ENCODE assay signal across 1 cellular context in genomic region chr7:66628361-66629221, GRCh38.
TF ChIP-seq lines count a peak whose summit lies in the region.

KCTD7 (plus strand) TSS chr7:66628881; CDS start chr7:66629065, 184 bp downstream.

TF ChIP-seq in HEK293, 187 proteins besides CTCF, POLR2A, EP300 and RAD21 (continued from another document and continues in another):
- TF ChIP-seq ZNF692 (tag by site-specific recombination; IDR thresholded peaks at IDR 0.05) (0 out of 2 replicates have a peak, but pooled peaks have one; percentile 16), PATZ1 (tag by site-specific recombination; IDR thresholded peaks at IDR 0.05) (peak; percentile 65), ZNF324 (tag by site-specific recombination; IDR thresholded peaks at IDR 0.05) (peak; percentile 66; the same call in 1 of the 2 replicates), ZNF571 (tag by site-specific recombination; IDR thresholded peaks at IDR 0.05) (no peak), ZNF792 (tag by site-specific recombination; IDR thresholded peaks at IDR 0.05) (no peak), HOXA7 (CRISPR knock-in tag; IDR thresholded peaks at IDR 0.05; ENCODE audit: borderline replicate concordance) (no peak), ZNF585B (tag by site-specific recombination; IDR thresholded peaks at IDR 0.05) (no peak), PRDM6 (tag by site-specific recombination; IDR thresholded peaks at IDR 0.05) (no peak), ZBTB44 (tag by site-specific recombination; IDR thresholded peaks at IDR 0.05) (no peak), ZNF341 (tag by site-specific recombination; IDR thresholded peaks at IDR 0.05; ENCODE audit: low read depth) (peak; percentile 24; the same call in 1 of the 2 replicates), ZBTB7A (tag by site-specific recombination; IDR thresholded peaks at IDR 0.05; ENCODE audit: low read depth) (0 out of 2 replicates have a peak, but pooled peaks have one; percentile 31), ZFP41 (tag by site-specific recombination; IDR thresholded peaks at IDR 0.05; ENCODE audit: borderline replicate concordance) (no peak), ZEB2 (tag by site-specific recombination; IDR thresholded peaks at IDR 0.05) (peak; percentile 29; the same call in 1 of the 2 replicates), ZSCAN16 (tag by site-specific recombination; IDR thresholded peaks at IDR 0.05) (no peak), ZNF610 (tag by site-specific recombination; IDR thresholded peaks at IDR 0.05; ENCODE audit: borderline replicate concordance) (no peak), ZNF707 (tag by site-specific recombination; IDR thresholded peaks at IDR 0.05) (no peak), ZNF664 (tag by site-specific recombination; IDR thresholded peaks at IDR 0.05) (no peak), RBAK (tag by site-specific recombination; IDR thresholded peaks at IDR 0.05) (no peak), ZXDB (tag by site-specific recombination; IDR thresholded peaks at IDR 0.05) (peak; percentile 29; the same call in 1 of the 2 replicates), REPIN1 (tag by site-specific recombination; IDR thresholded peaks at IDR 0.05; ENCODE audit: low read depth) (no peak), BCL11B (tag by site-specific recombination; IDR thresholded peaks at IDR 0.05; ENCODE audit: low read depth) (no peak), ZNF830 (tag by site-specific recombination; IDR thresholded peaks at IDR 0.05; ENCODE audit: low read depth) (no peak), ZNF654 (tag by site-specific recombination; IDR thresholded peaks at IDR 0.05; ENCODE audit: low read depth) (no peak), ZNF311 (tag by site-specific recombination; IDR thresholded peaks at IDR 0.05; ENCODE audit: borderline replicate concordance) (no peak), HOXD13 (CRISPR knock-in tag; IDR thresholded peaks at IDR 0.05; ENCODE audit: borderline replicate concordance) (no peak), GFI1B (tag by site-specific recombination; IDR thresholded peaks at IDR 0.05) (no peak), SCRT1 (tag by site-specific recombination; IDR thresholded peaks at IDR 0.05; ENCODE audit: borderline replicate concordance) (no peak), TRIM28 (IDR thresholded peaks at IDR 0.05; ENCODE audit: borderline replicate concordance, low read length) (no peak), ZNF560 (tag by site-specific recombination; IDR thresholded peaks at IDR 0.05; ENCODE audit: borderline replicate concordance) (no peak), ZNF16 (tag by site-specific recombination; IDR thresholded peaks at IDR 0.05; ENCODE audit: low read depth) (no peak), KLF7 (tag by site-specific recombination; IDR thresholded peaks at IDR 0.05; ENCODE audit: borderline replicate concordance) (peak; percentile 97), ZNF777 (tag by site-specific recombination; IDR thresholded peaks at IDR 0.05; ENCODE audit: borderline replicate concordance) (no peak), ZBTB1 (tag by site-specific recombination; IDR thresholded peaks at IDR 0.05) (no peak), EGR2 (tag by site-specific recombination; IDR thresholded peaks at IDR 0.05; ENCODE audit: low read depth) (no peak), ZNF623 (tag by site-specific recombination; IDR thresholded peaks at IDR 0.05) (no peak), ZNF10 (tag by site-specific recombination; IDR thresholded peaks at IDR 0.05) (peak; percentile 80; the same call in 1 of the 2 replicates), YY2 (tag by site-specific recombination; IDR thresholded peaks at IDR 0.05) (no peak), ZNF132 (tag by site-specific recombination; IDR thresholded peaks at IDR 0.05; ENCODE audit: borderline replicate concordance) (no peak), ZNF426 (tag by site-specific recombination; IDR thresholded peaks at IDR 0.05) (no peak), ZNF626 (tag by site-specific recombination; IDR thresholded peaks at IDR 0.05) (no peak)
- TF ChIP-seq, protein P1, sequence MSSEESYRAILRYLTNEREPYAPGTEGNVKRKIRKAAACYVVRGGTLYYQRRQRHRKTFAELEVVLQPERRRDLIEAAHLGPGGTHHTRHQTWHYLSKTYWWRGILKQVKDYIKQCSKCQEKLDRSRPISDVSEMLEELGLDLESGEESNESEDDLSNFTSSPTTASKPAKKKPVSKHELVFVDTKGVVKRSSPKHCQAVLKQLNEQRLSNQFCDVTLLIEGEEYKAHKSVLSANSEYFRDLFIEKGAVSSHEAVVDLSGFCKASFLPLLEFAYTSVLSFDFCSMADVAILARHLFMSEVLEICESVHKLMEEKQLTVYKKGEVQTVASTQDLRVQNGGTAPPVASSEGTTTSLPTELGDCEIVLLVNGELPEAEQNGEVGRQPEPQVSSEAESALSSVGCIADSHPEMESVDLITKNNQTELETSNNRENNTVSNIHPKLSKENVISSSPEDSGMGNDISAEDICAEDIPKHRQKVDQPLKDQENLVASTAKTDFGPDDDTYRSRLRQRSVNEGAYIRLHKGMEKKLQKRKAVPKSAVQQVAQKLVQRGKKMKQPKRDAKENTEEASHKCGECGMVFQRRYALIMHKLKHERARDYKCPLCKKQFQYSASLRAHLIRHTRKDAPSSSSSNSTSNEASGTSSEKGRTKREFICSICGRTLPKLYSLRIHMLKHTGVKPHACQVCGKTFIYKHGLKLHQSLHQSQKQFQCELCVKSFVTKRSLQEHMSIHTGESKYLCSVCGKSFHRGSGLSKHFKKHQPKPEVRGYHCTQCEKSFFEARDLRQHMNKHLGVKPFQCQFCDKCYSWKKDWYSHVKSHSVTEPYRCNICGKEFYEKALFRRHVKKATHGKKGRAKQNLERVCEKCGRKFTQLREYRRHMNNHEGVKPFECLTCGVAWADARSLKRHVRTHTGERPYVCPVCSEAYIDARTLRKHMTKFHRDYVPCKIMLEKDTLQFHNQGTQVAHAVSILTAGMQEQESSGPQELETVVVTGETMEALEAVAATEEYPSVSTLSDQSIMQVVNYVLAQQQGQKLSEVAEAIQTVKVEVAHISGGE (tag by site-specific recombination; conservative IDR thresholded peaks at IDR 0.05; ENCODE audit: low read depth), result 0 out of 2 replicates have a peak, but pooled peaks have one; percentile 16
- TF ChIP-seq, protein P2, sequence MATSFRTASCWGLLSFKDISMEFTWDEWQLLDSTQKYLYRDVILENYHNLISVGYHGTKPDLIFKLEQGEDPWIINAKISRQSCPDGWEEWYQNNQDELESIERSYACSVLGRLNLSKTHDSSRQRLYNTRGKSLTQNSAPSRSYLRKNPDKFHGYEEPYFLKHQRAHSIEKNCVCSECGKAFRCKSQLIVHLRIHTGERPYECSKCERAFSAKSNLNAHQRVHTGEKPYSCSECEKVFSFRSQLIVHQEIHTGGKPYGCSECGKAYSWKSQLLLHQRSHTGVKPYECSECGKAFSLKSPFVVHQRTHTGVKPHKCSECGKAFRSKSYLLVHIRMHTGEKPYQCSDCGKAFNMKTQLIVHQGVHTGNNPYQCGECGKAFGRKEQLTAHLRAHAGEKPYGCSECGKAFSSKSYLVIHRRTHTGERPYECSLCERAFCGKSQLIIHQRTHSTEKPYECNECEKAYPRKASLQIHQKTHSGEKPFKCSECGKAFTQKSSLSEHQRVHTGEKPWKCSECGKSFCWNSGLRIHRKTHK (tag by site-specific recombination; IDR thresholded peaks at IDR 0.05), result no peak
- TF ChIP-seq, protein P3, sequence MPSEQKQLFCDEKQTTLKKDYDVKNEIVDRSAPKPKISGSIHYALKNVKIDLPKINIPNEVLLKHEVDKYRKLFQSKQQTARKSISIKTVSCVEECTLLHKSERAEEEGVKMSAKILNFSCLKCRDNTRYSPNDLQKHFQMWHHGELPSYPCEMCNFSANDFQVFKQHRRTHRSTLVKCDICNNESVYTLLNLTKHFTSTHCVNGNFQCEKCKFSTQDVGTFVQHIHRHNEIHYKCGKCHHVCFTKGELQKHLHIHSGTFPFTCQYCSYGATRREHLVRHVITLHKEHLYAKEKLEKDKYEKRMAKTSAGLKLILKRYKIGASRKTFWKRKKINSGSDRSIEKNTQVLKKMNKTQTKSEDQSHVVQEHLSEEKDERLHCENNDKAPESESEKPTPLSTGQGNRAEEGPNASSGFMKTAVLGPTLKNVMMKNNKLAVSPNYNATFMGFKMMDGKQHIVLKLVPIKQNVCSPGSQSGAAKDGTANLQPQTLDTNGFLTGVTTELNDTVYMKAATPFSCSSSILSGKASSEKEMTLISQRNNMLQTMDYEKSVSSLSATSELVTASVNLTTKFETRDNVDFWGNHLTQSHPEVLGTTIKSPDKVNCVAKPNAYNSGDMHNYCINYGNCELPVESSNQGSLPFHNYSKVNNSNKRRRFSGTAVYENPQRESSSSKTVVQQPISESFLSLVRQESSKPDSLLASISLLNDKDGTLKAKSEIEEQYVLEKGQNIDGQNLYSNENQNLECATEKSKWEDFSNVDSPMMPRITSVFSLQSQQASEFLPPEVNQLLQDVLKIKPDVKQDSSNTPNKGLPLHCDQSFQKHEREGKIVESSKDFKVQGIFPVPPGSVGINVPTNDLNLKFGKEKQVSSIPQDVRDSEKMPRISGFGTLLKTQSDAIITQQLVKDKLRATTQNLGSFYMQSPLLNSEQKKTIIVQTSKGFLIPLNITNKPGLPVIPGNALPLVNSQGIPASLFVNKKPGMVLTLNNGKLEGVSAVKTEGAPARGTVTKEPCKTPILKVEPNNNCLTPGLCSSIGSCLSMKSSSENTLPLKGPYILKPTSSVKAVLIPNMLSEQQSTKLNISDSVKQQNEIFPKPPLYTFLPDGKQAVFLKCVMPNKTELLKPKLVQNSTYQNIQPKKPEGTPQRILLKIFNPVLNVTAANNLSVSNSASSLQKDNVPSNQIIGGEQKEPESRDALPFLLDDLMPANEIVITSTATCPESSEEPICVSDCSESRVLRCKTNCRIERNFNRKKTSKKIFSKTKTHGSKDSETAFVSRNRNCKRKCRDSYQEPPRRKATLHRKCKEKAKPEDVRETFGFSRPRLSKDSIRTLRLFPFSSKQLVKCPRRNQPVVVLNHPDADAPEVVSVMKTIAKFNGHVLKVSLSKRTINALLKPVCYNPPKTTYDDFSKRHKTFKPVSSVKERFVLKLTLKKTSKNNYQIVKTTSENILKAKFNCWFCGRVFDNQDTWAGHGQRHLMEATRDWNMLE (tag by site-specific recombination; conservative IDR thresholded peaks at IDR 0.05; ENCODE audit: low read depth), result no peak
- TF ChIP-seq, protein P4, sequence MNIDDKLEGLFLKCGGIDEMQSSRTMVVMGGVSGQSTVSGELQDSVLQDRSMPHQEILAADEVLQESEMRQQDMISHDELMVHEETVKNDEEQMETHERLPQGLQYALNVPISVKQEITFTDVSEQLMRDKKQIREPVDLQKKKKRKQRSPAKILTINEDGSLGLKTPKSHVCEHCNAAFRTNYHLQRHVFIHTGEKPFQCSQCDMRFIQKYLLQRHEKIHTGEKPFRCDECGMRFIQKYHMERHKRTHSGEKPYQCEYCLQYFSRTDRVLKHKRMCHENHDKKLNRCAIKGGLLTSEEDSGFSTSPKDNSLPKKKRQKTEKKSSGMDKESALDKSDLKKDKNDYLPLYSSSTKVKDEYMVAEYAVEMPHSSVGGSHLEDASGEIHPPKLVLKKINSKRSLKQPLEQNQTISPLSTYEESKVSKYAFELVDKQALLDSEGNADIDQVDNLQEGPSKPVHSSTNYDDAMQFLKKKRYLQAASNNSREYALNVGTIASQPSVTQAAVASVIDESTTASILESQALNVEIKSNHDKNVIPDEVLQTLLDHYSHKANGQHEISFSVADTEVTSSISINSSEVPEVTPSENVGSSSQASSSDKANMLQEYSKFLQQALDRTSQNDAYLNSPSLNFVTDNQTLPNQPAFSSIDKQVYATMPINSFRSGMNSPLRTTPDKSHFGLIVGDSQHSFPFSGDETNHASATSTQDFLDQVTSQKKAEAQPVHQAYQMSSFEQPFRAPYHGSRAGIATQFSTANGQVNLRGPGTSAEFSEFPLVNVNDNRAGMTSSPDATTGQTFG (tag by site-specific recombination; IDR thresholded peaks at IDR 0.05; ENCODE audit: borderline replicate concordance), result no peak
